Comparison of ENCODE assay signal across 2 cellular contexts in the genomic region with DNA sequence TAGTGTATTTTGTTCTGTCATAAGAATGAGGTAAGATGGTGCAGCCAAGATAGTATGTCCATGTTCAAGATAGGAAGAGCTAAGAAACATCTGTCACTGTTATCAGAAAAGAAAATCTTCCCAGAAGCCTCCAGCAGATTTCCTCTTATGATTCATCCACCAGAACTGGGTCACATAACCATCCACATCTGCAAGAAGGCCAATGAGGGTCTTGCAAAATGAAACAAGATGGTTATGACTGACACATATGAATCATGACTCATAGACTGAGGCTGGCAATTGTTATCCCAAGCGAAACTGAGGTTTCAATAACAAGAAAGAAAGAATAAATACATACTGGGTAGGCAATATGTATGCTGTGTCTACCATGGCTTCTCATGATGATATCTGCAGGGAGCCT.
TF ChIP-seq lines count a peak whose summit lies in the region.

No MANE protein-coding gene starts in this region.

TF ChIP-seq in SK-N-SH treated with all-trans-retinoic acid at 6 μM for 48 hours, 23 proteins besides CTCF, POLR2A, EP300 and RAD21:
- TF ChIP-seq ARNTL (CRISPR knock-in tag; IDR thresholded peaks at IDR 0.05; ENCODE audit: borderline replicate concordance, low read depth) = no peak
- peak; percentile 77 for TF ChIP-seq ZNF70 (CRISPR knock-in tag; IDR thresholded peaks at IDR 0.05)

TF ChIP-seq in endothelial cell of umbilical vein, 7 proteins besides CTCF, POLR2A, EP300 and RAD21:
- TF ChIP-seq GATA2 (IDR thresholded peaks at IDR 0.05; ENCODE audit: insufficient read depth, insufficient read length, low read depth, low read length) = peak; percentile 97
- TF ChIP-seq, protein P1, sequence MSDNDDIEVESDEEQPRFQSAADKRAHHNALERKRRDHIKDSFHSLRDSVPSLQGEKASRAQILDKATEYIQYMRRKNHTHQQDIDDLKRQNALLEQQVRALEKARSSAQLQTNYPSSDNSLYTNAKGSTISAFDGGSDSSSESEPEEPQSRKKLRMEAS (IDR thresholded peaks at IDR 0.05; ENCODE audit: insufficient read depth, insufficient read length) = no peak
- peak; percentile 95 for TF ChIP-seq JUN (IDR thresholded peaks at IDR 0.05; ENCODE audit: borderline replicate concordance, insufficient read depth, insufficient read length, low read depth)
- peak; percentile 48 for TF ChIP-seq POLR2AphosphoS5 (IDR thresholded peaks at IDR 0.05; ENCODE audit: insufficient read depth, low read depth, low read length)
- TF ChIP-seq EZH2 (IDR thresholded peaks at IDR 0.05; ENCODE audit: borderline replicate concordance, low read depth, low read length, severe bottlenecking) = no peak
- TF ChIP-seq FOS (IDR thresholded peaks at IDR 0.05; ENCODE audit: borderline replicate concordance, insufficient read depth, low read length) = peak; percentile 96
- TF ChIP-seq MYC (IDR thresholded peaks at IDR 0.05; ENCODE audit: low read depth, low read length) = no peak
